ENCODE assay signal across 8 cellular contexts in genomic region chr4:80183196-80184052, GRCh38. TPM values are rescaled to one million over a fixed set of nuclear protein-coding genes. Genes with fewer than 3 reads are reported as not detected.
DNase-seq lines count a peak whose midpoint lies in the region; ATAC-seq, FAIRE-seq and TF ChIP-seq lines count a peak whose summit lies in the region.

No MANE protein-coding gene starts in this region.

- H3K9me3 ChIP-seq in T-helper 17 cell (ENCODE audit: control insufficient read depth, low read length, poor library complexity, severe bottlenecking) (no peaks in the 10 kb centered on the region), H1 (ENCODE audit: insufficient read depth in 2 of 2, low read depth in 1 of 2, low read length in 1 of 2) (no peaks in the 10 kb centered on the region; a peak in 1 of 4 replicates), uterus (no peaks in the 10 kb centered on the region)

- no peak overlapping the region for H4K5ac ChIP-seq in H1 (ENCODE audit: insufficient read length, low read depth, low read length)

- no peak overlapping the region for H2BK5ac ChIP-seq in H1 (ENCODE audit: low read depth, low read length)

- 0 out of 2 replicates have a peak overlapping the region, but pooled peaks have one; percentile 45 for H2AFZ ChIP-seq in H1 (ENCODE audit: low read length)

- CTCF ChIA-PET in H1 (lab: Charles Lee; ENCODE audit: partially characterized antibody) = interaction anchor here (0.6 to 10.3 kb wide), 24 partner anchors 11 to 1231 kb away, joined by 3 to 170 read pairs (median 4); partner anchors contain the start of genes CFAP299, FGF5 and PRDM8

- TF ChIP-seq EP300 in H1 (IDR thresholded peaks at IDR 0.05; ENCODE audit: borderline replicate concordance in 1 of 2, low read depth in 2 of 2, low read length in 2 of 2) = no peak

- 4% methylated on average over 19 of the region's 55 CpGs; no CpG with 5 or more reads in 1 of the 2 experiments for WGBS in H1 (ENCODE audit: extremely low coverage in 1 of 2, insufficient coverage in 1 of 2, insufficient read length in 1 of 2, insufficient replicate concordance in 2 of 2, low coverage in 1 of 2, low lambda C conversion rate in 2 of 2, missing lambda C conversion rate in 1 of 2), 2 experiments

- intact Hi-C loops in uterus (cut with DNase I; ENCODE audit: low total_unique reads) = no loop called here

- no peak overlapping the region for H3K56ac ChIP-seq in H1 (replicated peaks; ENCODE audit: insufficient read length, low read depth, low read length)

- H3K27me3 Mint-ChIP-seq in T-helper 17 cell = no peaks in the 10 kb centered on the region

- peak overlapping the region; percentile 97 for H3K4me3 Mint-ChIP-seq in T-helper 17 cell

- H3K4me1 Mint-ChIP-seq in T-helper 17 cell = peaks cover 38% of the 10 kb centered on the region

- H4K8ac ChIP-seq in H1 (ENCODE audit: extremely low read depth, insufficient read depth, low read length) = peak overlapping the region; percentile 87; the same call in 1 of the 2 replicates

- ATAC-seq in HG03097 (IDR thresholded peaks at IDR 0.05; ENCODE audit: low FRiP score, unreplicated experiment) (peak; percentile 20), T-helper 17 cell (peak; percentile 47)

- FAIRE-seq in H1 (lab: Jason Lieb, UNC) = no peak

- no peak overlapping the region for H2AK5ac ChIP-seq in H1 (ENCODE audit: low read depth, low read length)

- no peak overlapping the region for H2BK12ac ChIP-seq in H1 (ENCODE audit: low read depth, low read length)

- H2BK120ac ChIP-seq in H1 (replicated peaks; ENCODE audit: low read depth, low read length) = no peak overlapping the region

- peaks cover 3% of the 10 kb centered on the region for H3K36me3 Mint-ChIP-seq in T-helper 17 cell (ENCODE audit: low read depth)

- no peak overlapping the region for H3K14ac ChIP-seq in H1 (ENCODE audit: insufficient read length)

- H3K23ac ChIP-seq in H1 (ENCODE audit: insufficient read length) = no peak overlapping the region

- no peak for TF ChIP-seq RAD21 in H1 (IDR thresholded peaks at IDR 0.05 in 1 of 2, conservative IDR thresholded peaks at IDR 0.05 in 1 of 2; ENCODE audit: low read depth in 2 of 2, low read length in 2 of 2)

- TF ChIP-seq POLR2A in H1 (IDR thresholded peaks at IDR 0.05; ENCODE audit: control extremely low read depth in 1 of 2, low read depth in 2 of 2, low read length in 2 of 2) (no peak), uterus (IDR thresholded peaks at IDR 0.05) (no peak)

- no peaks in the 10 kb centered on the region for H3K79me2 ChIP-seq in H1 (ENCODE audit: control insufficient read depth in 1 of 2, insufficient read depth in 2 of 2, low read length in 2 of 2)

- H3K9ac ChIP-seq in H1 (replicated peaks in 1 of 4; ENCODE audit: extremely low read depth in 1 of 4, low read depth in 3 of 4, low read length in 3 of 4) = no peak overlapping the region

- H3K27me3 ChIP-seq in H1 (replicated peaks in 1 of 4; ENCODE audit: control insufficient read depth in 3 of 4, extremely low read depth in 1 of 4, insufficient read depth in 3 of 4, low read length in 3 of 4) (peaks cover 56 to 75% (median 66%) of the 10 kb centered on the region in 4 experiments), uterus (no peaks in the 10 kb centered on the region)

- peak overlapping the region; percentile 96 for H3K27ac Mint-ChIP-seq in T-helper 17 cell

- H3K27ac ChIP-seq in H1 (ENCODE audit: low read depth, low read length) = no peak overlapping the region
- H3K27ac ChIP-seq in uterus = peak overlapping the region; percentile 88 to 91

- H3K79me1 ChIP-seq in H1 (ENCODE audit: low read depth, low read length) = no peaks in the 10 kb centered on the region

- H4K91ac ChIP-seq in H1 (replicated peaks; ENCODE audit: insufficient read length, low read length) = no peak overlapping the region

- no peak overlapping the region for H2BK15ac ChIP-seq in H1 (ENCODE audit: low read length)

- H3K4me1 ChIP-seq in H1 (replicated peaks in 1 of 4; ENCODE audit: control insufficient read depth in 3 of 4, insufficient read depth in 4 of 4, low read length in 3 of 4) (peaks cover 0 to 15% (median 12%) of the 10 kb centered on the region in 4 experiments; a peak in 6 of 7 replicates), uterus (peaks cover 0 to 12% of the 10 kb centered on the region in 2 donors)

- no peak overlapping the region for H3K18ac ChIP-seq in H1 (ENCODE audit: extremely low read depth, low read length)

- TF ChIP-seq CTCF in H1 (IDR thresholded peaks at IDR 0.05; ENCODE audit: control extremely low read depth in 1 of 3, insufficient read depth in 1 of 3, low read depth in 1 of 3, low read length in 3 of 3) (no peak), uterus (IDR thresholded peaks at IDR 0.05) (no peak)

- H3K4me2 ChIP-seq in H1 (ENCODE audit: insufficient read depth in 1 of 2, low read depth in 2 of 2, low read length in 2 of 2) = peak overlapping the region; percentile 82 to 91

- peaks cover 11% of the 10 kb centered on the region; the same call in 1 of the 2 replicates for H3K23me2 ChIP-seq in H1 (ENCODE audit: low read depth, low read length)

- H3K4me3 ChIP-seq in H1 (ENCODE audit: extremely low read depth in 1 of 4, insufficient read depth in 2 of 4, low read depth in 3 of 4, low read length in 4 of 4) (peak overlapping the region; percentile 42 to 86 (median 54)), uterus (peak overlapping the region; percentile 57 to 60)

- POLR2A ChIA-PET in H1 (lab: Charles Lee; ENCODE audit: partially characterized antibody) = interaction anchor here (1.1 kb wide), 1 partner anchor 16 kb away, joined by 3 read pairs; no protein-coding TSS in a partner anchor

- no peak overlapping the region for H3K4ac ChIP-seq in H1 (replicated peaks; ENCODE audit: insufficient read length, low read depth, low read length)

- DNase-seq in NCI-H2227 (lab: John Stamatoyannopoulos, UW; ENCODE audit: unreplicated experiment) (peak; percentile 60), NCI-H2227 treated with DMSO at 0.1 percent for 48 hours (lab: John Stamatoyannopoulos, UW) (no peak), T-helper 17 cell (peak; percentile 25 to 32 (median 30)), H1 (ENCODE audit: low read depth in 1 of 2, low spot score in 2 of 2) (no peak), myocyte (ENCODE audit: low read depth) (peak; percentile 29), uterus (peak; percentile 59 to 65), NCI-H526 treated with DMSO at 0.1 percent for 48 hours (lab: John Stamatoyannopoulos, UW) (no peak)

- H3K36me3 ChIP-seq in H1 (ENCODE audit: control insufficient read depth in 2 of 4, insufficient read depth in 4 of 4, low read length in 3 of 4) (no peaks in the 10 kb centered on the region), uterus (no peaks in the 10 kb centered on the region)

- H2BK20ac ChIP-seq in H1 (ENCODE audit: low read length) = no peak overlapping the region

- H4K20me1 ChIP-seq in H1 (replicated peaks in 1 of 2; ENCODE audit: control insufficient read depth in 1 of 2, insufficient read depth in 2 of 2, low read length in 2 of 2) = peaks cover 5 to 9% of the 10 kb centered on the region in 2 experiments

TF ChIP-seq in H1, 55 proteins besides CTCF, POLR2A, EP300 and RAD21:
- TF ChIP-seq RFX5 (IDR thresholded peaks at IDR 0.05; ENCODE audit: borderline replicate concordance, low read depth, low read length) (no peak), KDM4A (IDR thresholded peaks at IDR 0.05; ENCODE audit: low read depth, low read length, severe bottlenecking) (peak; percentile 98), SUZ12 (IDR thresholded peaks at IDR 0.05; ENCODE audit: low read length) (peak; percentile 90), RNF2 (IDR thresholded peaks at IDR 0.05; ENCODE audit: borderline replicate concordance, low read depth, low read length, missing control alignments, poor library complexity, severe bottlenecking) (peak; percentile 43), ASH2L (IDR thresholded peaks at IDR 0.05; ENCODE audit: low read length) (peak; percentile 39), RXRA (IDR thresholded peaks at IDR 0.05; ENCODE audit: insufficient read depth, low read depth, low read length) (no peak), SIN3A (conservative IDR thresholded peaks at IDR 0.05 in 1 of 2, IDR thresholded peaks at IDR 0.05 in 1 of 2; ENCODE audit: low read depth in 1 of 2, low read length in 2 of 2) (no peak), EZH2 (IDR thresholded peaks at IDR 0.05; ENCODE audit: low read depth, low read length, severe bottlenecking) (peak; percentile 81), ATF3 (IDR thresholded peaks at IDR 0.05; ENCODE audit: insufficient read depth, low read depth, low read length) (no peak), JUND (IDR thresholded peaks at IDR 0.05; ENCODE audit: low read length) (no peak), TEAD4 (IDR thresholded peaks at IDR 0.05; ENCODE audit: low read depth, low read length) (no peak)
TF ChIP-seq in H1: peak in this region for 5.

RNA-seq across cellular contexts. Expression of gene PRDM8, which starts 13.9 kb away (rescaled TPM):
- total RNA-seq in T-helper 17 cell (10 to 100 TPM; 10.2 to 20.0 TPM), myocyte (14.7 and 15.4 TPM in 2 replicates), uterus (10 to 100 TPM in 3 of 4 donors, 1 to 10 TPM in 1; 4.5 to 13.1 (median 12.6) TPM)
- total RNA-seq in H1 (2021; fragmentation: NEBNext Ultra II Directional; extraction: Animal tissue kit (Norgen Biotek cat#: 25700)) = 0.10 TPM in 1 of 2 replicates, not detected in the other
- 0.03 TPM in 1 of 2 replicates, not detected in the other for polyA plus RNA-seq in H1 (2011; rRNA removed)
- polyA plus RNA-seq in H1 (2011; cell fraction: cytosol; rRNA removed) = 0.03 TPM
- 0.13 TPM for polyA plus RNA-seq in H1 (2011; cell fraction: nucleus; rRNA removed)
- polyA plus RNA-seq in H1 (2012, experiment 1 of 2) = not detected in 4 replicates
- polyA plus RNA-seq in H1 (2012, experiment 2 of 2) = not detected
- polyA plus RNA-seq in H1 (2013, experiment 1 of 2) = 0.08 TPM
- 0.07 TPM for polyA plus RNA-seq in H1 (2013, experiment 2 of 2)
- not detected in 2 replicates for polyA minus RNA-seq in H1 (2011; rRNA and poly(A)+ RNA removed)
- not detected for polyA minus RNA-seq in H1 (2011; cell fraction: cytosol; rRNA and poly(A)+ RNA removed)
- polyA minus RNA-seq in H1 (2011; cell fraction: nucleus; rRNA and poly(A)+ RNA removed) = not detected
- 8.3 TPM for polyA plus RNA-seq in myocyte (2012)

Comparison
In these comparisons a context has a peak if more than half of its experiments do, and no peak if none do; other contexts are left out.
1. DNase-seq: peak in NCI-H2227 (single experiment), T-helper 17 cell (3 of 3), myocyte (single experiment) and uterus (2 of 2); none in NCI-H2227 treated with DMSO at 0.1 percent for 48 hours (single experiment), H1 (0 of 2) and NCI-H526 treated with DMSO at 0.1 percent for 48 hours (single experiment).